ENCODE assay signal across 17 cellular contexts in the genomic region with DNA sequence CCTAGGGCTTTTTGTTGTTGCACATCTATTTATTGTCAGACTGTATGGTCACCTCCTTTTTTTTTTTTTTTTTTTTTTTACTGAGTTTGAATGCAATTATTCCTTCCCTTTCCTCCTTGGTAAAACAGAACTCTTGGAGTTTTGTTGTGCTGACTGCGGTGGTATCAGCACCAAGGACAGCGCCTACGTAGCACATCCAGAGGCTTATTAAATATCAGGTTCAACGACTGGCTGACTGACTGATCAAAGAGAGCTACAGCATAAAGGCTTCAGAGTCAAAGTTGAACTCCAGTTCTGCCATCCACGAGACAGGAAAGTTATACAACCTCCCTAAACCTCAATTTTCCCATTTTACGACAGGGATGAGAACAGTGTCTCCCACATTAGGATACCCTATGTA.
DNase-seq lines count a peak whose midpoint lies in the region; ATAC-seq and TF ChIP-seq lines count a peak whose summit lies in the region.
"Had no signal": no experiment of that assay in that cellular context is flagged by ENCODE, and none has a peak within 500 bp of the region (broad histone marks: within the 10 kb centered on the region; RNA-seq: fewer than 3 reads in every experiment).

No MANE protein-coding gene starts in this region.

- H3K9ac ChIP-seq in liver (ENCODE audit: low read depth in 1 of 2, low read length in 2 of 2): no peak overlapping the region

- no peak for TF ChIP-seq CTCF in liver (IDR thresholded peaks at IDR 0.05; ENCODE audit: low read depth, low read length, missing input control)
- TF ChIP-seq CTCF in omental fat pad (IDR thresholded peaks at IDR 0.05): no peak

- no peaks in the 10 kb centered on the region for H3K27me3 ChIP-seq in liver (ENCODE audit: control insufficient read depth in 4 of 4, insufficient read depth in 4 of 4, low read length in 3 of 4)

- in situ Hi-C loops in ACHN (cut with HindIII; ENCODE audit: low pct_ligation_motif_present, low pct_unique_long_range_greater_than_20kb, low sequenced_read_pairs): no loop called here

- TF ChIP-seq RAD21 in Ishikawa (IDR thresholded peaks at IDR 0.05; ENCODE audit: low read depth): no peak
- TF ChIP-seq RAD21 in liver (IDR thresholded peaks at IDR 0.05): no peak

- H3K4me1 ChIP-seq in liver (ENCODE audit: control insufficient read depth in 4 of 4, insufficient read depth in 4 of 4, low read length in 3 of 4): no peaks in the 10 kb centered on the region

- ATAC-seq in omental fat pad (ENCODE audit: low FRiP score): no peak
- ATAC-seq in Right ventricle myocardium inferior: no peak

- DNase-seq in ACHN (peak; percentile 19), SW480 (ENCODE audit: low spot score) (peak; percentile 2), omental fat pad (ENCODE audit: low spot score) (no peak), NCI-H446 (lab: John Stamatoyannopoulos, UW) (no peak), NCI-H510A treated with DMSO at 0.1 percent for 48 hours (lab: John Stamatoyannopoulos, UW) (no peak), Right ventricle myocardium inferior (ENCODE audit: missing footprints) (no peak)
- DNase-seq: activated CD4-positive, alpha-beta T cell treated with anti-CD3 and anti-CD28 coated beads, Interleukin-2, amount 10 ng/mL, durations not matched to agents 7 days and 5 days; activated naive CD4-positive, alpha-beta T cell treated with anti-CD3 and anti-CD28 coated beads, Interleukin-2, amount 10 ng/mL, durations not matched to agents 7 days and 5 days; CD4-positive, CD25-positive, alpha-beta regulatory T cell; DMS79; H7; KG1; NCI-H1105 treated with DMSO at 0.1 percent for 48 hours; PC-9 had no signal

- H3K4me3 ChIP-seq in liver (ENCODE audit: low read depth in 1 of 3, low read length in 3 of 3): no peak overlapping the region
- H3K4me3 ChIP-seq: PC-9 had no signal

- 33% methylated on average over 6 of the region's 6 CpGs for WGBS in liver

- H3K9me3 ChIP-seq in liver (ENCODE audit: control insufficient read depth in 4 of 4, low read length in 3 of 4): no peaks in the 10 kb centered on the region

- H3K27ac ChIP-seq in liver (ENCODE audit: low read depth in 1 of 2, low read length in 2 of 2): no peak overlapping the region
- H3K27ac ChIP-seq: HL-60, PC-9 had no signal

- TF ChIP-seq EP300 in Ishikawa (IDR thresholded peaks at IDR 0.05; ENCODE audit: borderline replicate concordance): no peak

- intact Hi-C loops in Right ventricle myocardium inferior (cut with DNase I): no loop called here

- no peaks in the 10 kb centered on the region for H3K36me3 ChIP-seq in liver (ENCODE audit: control insufficient read depth in 4 of 4, insufficient read depth in 3 of 4, low read depth in 1 of 4, low read length in 3 of 4)

TF ChIP-seq in Ishikawa, 13 proteins besides CTCF, POLR2A, EP300 and RAD21:
- no peak for TF ChIP-seq FOXM1 (IDR thresholded peaks at IDR 0.05; ENCODE audit: borderline replicate concordance, low read depth)
- TF ChIP-seq REST (IDR thresholded peaks at IDR 0.05; ENCODE audit: low read depth): peak; percentile 81
TF ChIP-seq in Ishikawa: peak in this region for 1.

TF ChIP-seq in liver, 16 proteins besides CTCF, POLR2A, EP300 and RAD21:
- no peak for TF ChIP-seq NR2F2 (IDR thresholded peaks at IDR 0.05)
- TF ChIP-seq REST (IDR thresholded peaks at IDR 0.05): peak; percentile 96

Comparison
In these comparisons a context has a peak if more than half of its experiments do, and no peak if none do; other contexts are left out.
1. DNase-seq: peak in ACHN (single experiment) and SW480 (single experiment); none in omental fat pad (single experiment), NCI-H446 (0 of 2), NCI-H510A treated with DMSO at 0.1 percent for 48 hours (single experiment) and Right ventricle myocardium inferior (single experiment).